Comparison of ENCODE assay signal across 17 cellular contexts in genomic region chr22:43926349-43926710, GRCh38. TPM values are rescaled to one million over a fixed set of nuclear protein-coding genes. Genes with fewer than 3 reads are reported as not detected.
"Had no signal": no experiment of that assay in that cellular context is flagged by ENCODE, and none has a peak within 500 bp of the region (broad histone marks: within the 10 kb centered on the region; RNA-seq: fewer than 3 reads in every experiment).

No MANE protein-coding gene starts in this region.

- H3K9me3 ChIP-seq: ascending aorta, left ventricle myocardium inferior, right atrium auricular region, transverse colon had no signal

- H3K4me3 ChIP-seq: ascending aorta, left ventricle myocardium inferior, neural progenitor cell, right atrium auricular region, transverse colon had no signal

- H3K27ac ChIP-seq: ascending aorta, left ventricle myocardium inferior, neural progenitor cell, right atrium auricular region, transverse colon had no signal

- DNase-seq: activated CD4-positive, alpha-beta T cell treated with anti-CD3 and anti-CD28 coated beads for 48 hours; activated CD8-positive, alpha-beta memory T cell treated with anti-CD3 and anti-CD28 coated beads, Interleukin-2, amount 50 U/mL, for 48 hours; activated CD8-positive, alpha-beta T cell treated with anti-CD3 and anti-CD28 coated beads, Interleukin-2, amount 10 ng/mL, durations not matched to agents 7 days and 5 days; activated naive CD4-positive, alpha-beta T cell; glutamatergic neuron; left ventricle myocardium inferior; T-cell; T1000; transverse colon had no signal

- H3K27me3 ChIP-seq: right atrium auricular region had no signal

- H3K36me3 ChIP-seq: ascending aorta, left ventricle myocardium inferior, neural progenitor cell, right atrium auricular region, transverse colon had no signal

- ATAC-seq: activated CD8-positive, alpha-beta T cell treated with anti-CD3 and anti-CD28 coated beads, Interleukin-2, amount 10 ng/mL, durations not matched to agents 7 days and 5 days; stimulated activated effector memory CD8-positive, alpha-beta T cell treated with anti-CD3 and anti-CD28 coated beads, Interleukin-12 subunit alpha, Interleukin-12 subunit beta, amount 100 ng/mL, for 72 hours; T-cell had no signal

- H3K9ac ChIP-seq: neural progenitor cell had no signal

RNA-seq across cellular contexts. Expression of gene PNPLA3, which starts 2.7 kb away (rescaled TPM):
- total RNA-seq: ascending aorta, left ventricle myocardium inferior had no signal

RNA-seq across cellular contexts. Expression of gene PNPLA5, which starts 34.5 kb away (rescaled TPM):
- total RNA-seq: activated CD8-positive, alpha-beta T cell treated with anti-CD3 and anti-CD28 coated beads, Interleukin-2, amount 10 ng/mL, durations not matched to agents 7 days and 5 days; activated T-helper 1 cell treated with anti-CD3 and anti-CD28 coated beads, Interleukin-12 subunit alpha, Interleukin-12 subunit beta, Interleukin-2, Interleukin-4 antibody, amounts not matched to agents 30 ng/mL and 10 ng/mL and 1 ng/mL, durations not matched to agents 14 hours and 24 hours and 36 hours; ascending aorta; cardiac septum; epithelial cell of proximal tubule; left ventricle myocardium inferior; right atrium auricular region; T-cell; transverse colon had no signal
- polyA plus RNA-seq: small intestine had no signal
